In the genomic region with DNA sequence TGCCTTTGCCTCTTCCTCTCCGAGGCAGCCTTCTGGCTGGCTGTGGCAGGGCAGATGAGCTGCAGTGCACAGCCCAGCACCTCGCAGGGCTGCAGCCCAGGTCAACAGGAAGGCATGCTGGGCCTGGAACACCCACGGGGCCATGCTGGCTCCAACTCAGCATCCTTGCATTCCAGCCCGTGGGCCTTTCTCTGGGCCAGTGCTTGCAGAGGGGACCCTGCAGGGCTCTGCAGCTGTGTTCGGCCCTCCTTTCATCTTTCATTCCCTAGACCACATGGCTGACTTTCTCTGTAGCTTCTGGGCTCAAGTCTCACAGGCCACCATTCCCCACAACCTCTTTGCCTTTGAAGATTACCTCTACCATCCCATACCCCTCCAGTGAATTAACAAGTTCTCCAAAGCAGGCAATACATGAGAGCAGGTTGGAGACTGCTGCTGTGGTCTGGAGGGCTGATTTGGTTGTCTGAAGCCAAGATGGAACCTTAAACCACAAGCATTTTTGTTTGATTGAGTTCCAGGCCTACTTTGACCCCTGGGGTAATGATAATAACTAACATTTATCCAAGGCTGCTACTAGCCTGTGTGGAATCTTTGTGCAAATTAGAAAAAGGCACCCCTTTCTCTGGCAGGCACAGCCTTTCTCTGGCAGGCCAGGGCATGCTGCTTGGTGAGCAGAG, we compare ENCODE assay signal across 21 cellular contexts. TPM values are rescaled to one million over a fixed set of nuclear protein-coding genes. Genes with fewer than 3 reads are reported as not detected.
"Had no signal": no experiment of that assay in that cellular context is flagged by ENCODE, and none has a peak within 500 bp of the region (broad histone marks: within the 10 kb centered on the region; RNA-seq: fewer than 3 reads in every experiment).

No MANE protein-coding gene starts in this region.

- DNase-seq: activated CD4-positive, alpha-beta T cell treated with anti-CD3 and anti-CD28 coated beads, Interleukin-2, amount 10 ng/mL, durations not matched to agents 7 days and 5 days; activated CD4-positive, CD25-positive, alpha-beta regulatory T cell; activated CD8-positive, alpha-beta memory T cell treated with anti-CD3 and anti-CD28 coated beads, Interleukin-2, amount 50 U/mL, for 48 hours; activated naive CD8-positive, alpha-beta T cell treated with anti-CD3 and anti-CD28 coated beads for 36 hours; amygdala; colonic mucosa; esophagus squamous epithelium; hypothalamus; kidney glomerular epithelial cell; left ventricle myocardium superior; naive thymus-derived CD8-positive, alpha-beta T cell; nucleus accumbens; spleen; stimulated activated CD4-positive, alpha-beta T cell treated with anti-CD3 and anti-CD28 coated beads, Interleukin-1b, Interleukin-23, amount 100 ng/mL, for 48 hours had no signal

- H3K4me3 Mint-ChIP-seq: activated CD4-positive, alpha-beta T cell treated with anti-CD3 and anti-CD28 coated beads, Interleukin-2, amount 10 ng/mL, durations not matched to agents 7 days and 5 days; activated naive CD8-positive, alpha-beta T cell treated with anti-CD3 and anti-CD28 coated beads for 36 hours; activated T-helper 1 cell treated with anti-CD3 and anti-CD28 coated beads, Interleukin-12 subunit alpha, Interleukin-12 subunit beta, Interleukin-2, Interleukin-4 antibody, amounts not matched to agents 30 ng/mL and 10 ng/mL and 1 ng/mL, durations not matched to agents 14 hours and 24 hours and 36 hours; memory B cell; naive thymus-derived CD8-positive, alpha-beta T cell; stimulated activated effector memory CD8-positive, alpha-beta T cell treated with anti-CD3 and anti-CD28 coated beads, Interleukin-12 subunit alpha, Interleukin-12 subunit beta, amount 100 ng/mL, for 72 hours; T-helper 2 cell treated with Interferon-gamma antibody and Interleukin-4, amounts not matched to agents 5 μg/mL and 100 μg/mL, for 36 hours had no signal

- H3K36me3 Mint-ChIP-seq: activated naive CD8-positive, alpha-beta T cell treated with anti-CD3 and anti-CD28 coated beads for 36 hours had no signal

- H3K9me3 Mint-ChIP-seq: activated CD4-positive, alpha-beta T cell treated with anti-CD3 and anti-CD28 coated beads, Interleukin-2, amount 10 ng/mL, durations not matched to agents 7 days and 5 days; activated naive CD8-positive, alpha-beta T cell treated with anti-CD3 and anti-CD28 coated beads for 36 hours; activated T-helper 1 cell treated with anti-CD3 and anti-CD28 coated beads, Interleukin-12 subunit alpha, Interleukin-12 subunit beta, Interleukin-2, Interleukin-4 antibody, amounts not matched to agents 30 ng/mL and 10 ng/mL and 1 ng/mL, durations not matched to agents 14 hours and 24 hours and 36 hours; memory B cell; naive thymus-derived CD8-positive, alpha-beta T cell; stimulated activated effector memory CD8-positive, alpha-beta T cell treated with anti-CD3 and anti-CD28 coated beads, Interleukin-12 subunit alpha, Interleukin-12 subunit beta, amount 100 ng/mL, for 72 hours; T-helper 2 cell treated with Interferon-gamma antibody and Interleukin-4, amounts not matched to agents 5 μg/mL and 100 μg/mL, for 36 hours had no signal

- H3K27ac Mint-ChIP-seq: activated CD4-positive, alpha-beta T cell treated with anti-CD3 and anti-CD28 coated beads, Interleukin-2, amount 10 ng/mL, durations not matched to agents 7 days and 5 days; activated naive CD8-positive, alpha-beta T cell treated with anti-CD3 and anti-CD28 coated beads for 36 hours; activated T-helper 1 cell treated with anti-CD3 and anti-CD28 coated beads, Interleukin-12 subunit alpha, Interleukin-12 subunit beta, Interleukin-2, Interleukin-4 antibody, amounts not matched to agents 30 ng/mL and 10 ng/mL and 1 ng/mL, durations not matched to agents 14 hours and 24 hours and 36 hours; memory B cell; naive thymus-derived CD8-positive, alpha-beta T cell; stimulated activated effector memory CD8-positive, alpha-beta T cell treated with anti-CD3 and anti-CD28 coated beads, Interleukin-12 subunit alpha, Interleukin-12 subunit beta, amount 100 ng/mL, for 72 hours; T-helper 2 cell treated with Interferon-gamma antibody and Interleukin-4, amounts not matched to agents 5 μg/mL and 100 μg/mL, for 36 hours had no signal

- ATAC-seq: left ventricle myocardium superior; naive thymus-derived CD8-positive, alpha-beta T cell; right cardiac atrium; stimulated activated effector memory CD8-positive, alpha-beta T cell treated with anti-CD3 and anti-CD28 coated beads, Interleukin-12 subunit alpha, Interleukin-12 subunit beta, amount 100 ng/mL, for 72 hours had no signal

- H3K4me3 ChIP-seq: cardiac muscle cell, colonic mucosa, esophagus squamous epithelium, prostate gland, spleen had no signal

- H3K27me3 Mint-ChIP-seq: activated CD4-positive, alpha-beta T cell treated with anti-CD3 and anti-CD28 coated beads, Interleukin-2, amount 10 ng/mL, durations not matched to agents 7 days and 5 days; activated naive CD8-positive, alpha-beta T cell treated with anti-CD3 and anti-CD28 coated beads for 36 hours; memory B cell; naive thymus-derived CD8-positive, alpha-beta T cell had no signal

RNA-seq across cellular contexts. Expression of gene THPO, which starts 34.7 kb away (rescaled TPM):
- total RNA-seq: activated CD4-positive, alpha-beta T cell treated with anti-CD3 and anti-CD28 coated beads, Interleukin-2, amount 10 ng/mL, durations not matched to agents 7 days and 5 days; activated naive CD8-positive, alpha-beta T cell treated with anti-CD3 and anti-CD28 coated beads for 36 hours; activated T-helper 1 cell treated with anti-CD3 and anti-CD28 coated beads, Interleukin-12 subunit alpha, Interleukin-12 subunit beta, Interleukin-2, Interleukin-4 antibody, amounts not matched to agents 30 ng/mL and 10 ng/mL and 1 ng/mL, durations not matched to agents 14 hours and 24 hours and 36 hours; naive thymus-derived CD8-positive, alpha-beta T cell; prostate gland had no signal
